Comparison of ENCODE assay signal across 10 cellular contexts in the genomic region with DNA sequence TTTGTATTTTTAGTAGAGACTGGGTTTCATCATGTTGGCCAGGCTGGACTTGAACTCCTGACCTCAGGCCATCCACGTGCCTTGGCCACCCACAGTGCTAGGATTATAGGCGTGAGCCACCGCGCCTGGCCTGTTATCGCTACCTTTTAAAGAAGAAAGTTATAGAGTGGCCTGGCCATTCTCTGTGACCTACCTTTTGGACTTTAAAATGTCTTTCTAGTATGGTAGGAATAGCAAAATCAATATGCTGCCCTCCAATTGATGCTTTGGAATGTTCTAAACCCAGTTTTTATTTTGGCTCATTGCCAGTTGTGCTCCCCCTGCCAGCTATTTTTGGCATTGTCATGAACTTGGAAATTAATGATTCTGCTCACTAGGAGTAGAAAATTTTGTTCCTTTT. TPM values are rescaled to one million over a fixed set of nuclear protein-coding genes. Genes with fewer than 3 reads are reported as not detected.
DNase-seq lines count a peak whose midpoint lies in the region; ATAC-seq and TF ChIP-seq lines count a peak whose summit lies in the region.
"Had no signal": no experiment of that assay in that cellular context is flagged by ENCODE, and none has a peak within 500 bp of the region (broad histone marks: within the 10 kb centered on the region; RNA-seq: fewer than 3 reads in every experiment).

No MANE protein-coding gene starts in this region.

- no peaks in the 10 kb centered on the region for H3K27me3 ChIP-seq in right lobe of liver
- H3K27me3 ChIP-seq: SJSA1 had no signal

- whole genome bisulfite sequencing in right lobe of liver (ENCODE audit: insufficient coverage, low coverage, low lambda C conversion rate, missing lambda C conversion rate) = 43% methylated on average over 5 of the region's 5 CpGs

- intact Hi-C loops in right lobe of liver (cut with DNase I) = no loop called here

- POLR2A ChIA-PET in HEK293 (lab: Yijun Ruan, JAX) = interaction anchor here (0.7 kb wide), 1 partner anchor 18 kb away, joined by 3 read pairs; no protein-coding TSS in a partner anchor

- in situ Hi-C loops in astrocyte of the cerebellum (cut with HindIII; ENCODE audit: low sequenced_read_pairs) = no loop called here

- H3K4me1 ChIP-seq in HEK293 (ENCODE audit: control insufficient read depth, insufficient read depth, low read length) (peaks cover 19% of the 10 kb centered on the region; the same call in 1 of the 2 replicates), right lobe of liver (peaks cover 0 to 38% (median 22%) of the 10 kb centered on the region in 4 donors)

- H3K27ac ChIP-seq in HEK293 (ENCODE audit: extremely low read depth, low read depth, low read length) (no peak overlapping the region), right lobe of liver (peak overlapping the region in 1 of 3 donors; percentile 16)
- H3K27ac ChIP-seq: SJSA1 had no signal

- no peak for TF ChIP-seq POLR2A in right lobe of liver (IDR thresholded peaks at IDR 0.05)

- H3K36me3 ChIP-seq in HEK293 (ENCODE audit: control insufficient read depth in 2 of 2, insufficient read depth in 1 of 2, low read length in 2 of 2) (peaks cover 1 to 7% of the 10 kb centered on the region in 2 experiments; a peak in 2 of 3 replicates), right lobe of liver (no peaks in the 10 kb centered on the region)

- peak; percentile 29 for TF ChIP-seq CTCF in AG09309 (IDR thresholded peaks at IDR 0.05; ENCODE audit: control insufficient read depth, insufficient read depth, low read depth, low read length, missing control alignments)
- 0 out of 2 replicates have a peak, but pooled peaks have one; percentile 8 for TF ChIP-seq CTCF in HEK293 (tag by site-specific recombination; IDR thresholded peaks at IDR 0.05)
- peak; percentile 43 for TF ChIP-seq CTCF in astrocyte of the cerebellum (IDR thresholded peaks at IDR 0.05; ENCODE audit: low read depth, low read length, missing control alignments)
- peak; percentile 18 to 58 (median 29) for TF ChIP-seq CTCF in right lobe of liver (IDR thresholded peaks at IDR 0.05)

- DNase-seq in AG09309 (ENCODE audit: low read depth) (no peak), astrocyte of the cerebellum (ENCODE audit: low read depth) (no peak), right lobe of liver (peak; percentile 29 to 72 (median 68)), NCI-H1092 (lab: John Stamatoyannopoulos, UW) (no peak), GF-D8 (lab: John Stamatoyannopoulos, UW) (no peak), HuH-7 (ENCODE audit: low spot score) (no peak)
- DNase-seq: stimulated activated CD4-positive, alpha-beta T cell treated with anti-CD3 and anti-CD28 coated beads, Interleukin-1b, Interleukin-23, amount 100 ng/mL, for 48 hours had no signal

- ATAC-seq in right lobe of liver = peak; percentile 46 to 75 (median 67)
- no peak for ATAC-seq in HG03175 (IDR thresholded peaks at IDR 0.05; ENCODE audit: unreplicated experiment)

- CTCF ChIA-PET in HEK293 (lab: Yijun Ruan, JAX) = interaction anchor here (0.7 to 1.4 kb wide), 7 partner anchors 10 to 877 kb away, joined by 3 to 5 read pairs (median 3); a partner anchor contains a TSS

- no peaks in the 10 kb centered on the region for H3K9me3 ChIP-seq in HEK293 (ENCODE audit: control insufficient read depth, insufficient read depth, low read depth, low read length)
- no peaks in the 10 kb centered on the region for H3K9me3 ChIP-seq in right lobe of liver
- H3K9me3 ChIP-seq: SJSA1 had no signal

- no peak overlapping the region for H3K4me3 ChIP-seq in AG09309 (ENCODE audit: control insufficient read depth, low read depth, low read length)
- H3K4me3 ChIP-seq in HEK293 (ENCODE audit: low read depth, low read length) = no peak overlapping the region
- H3K4me3 ChIP-seq in astrocyte of the cerebellum (ENCODE audit: low read depth, low read length) = no peak overlapping the region
- no peak overlapping the region for H3K4me3 ChIP-seq in right lobe of liver
- H3K4me3 ChIP-seq: SJSA1 had no signal

TF ChIP-seq in HEK293, 187 proteins besides CTCF, POLR2A, EP300 and RAD21 (continues in another document):
- TF ChIP-seq, protein P1, sequence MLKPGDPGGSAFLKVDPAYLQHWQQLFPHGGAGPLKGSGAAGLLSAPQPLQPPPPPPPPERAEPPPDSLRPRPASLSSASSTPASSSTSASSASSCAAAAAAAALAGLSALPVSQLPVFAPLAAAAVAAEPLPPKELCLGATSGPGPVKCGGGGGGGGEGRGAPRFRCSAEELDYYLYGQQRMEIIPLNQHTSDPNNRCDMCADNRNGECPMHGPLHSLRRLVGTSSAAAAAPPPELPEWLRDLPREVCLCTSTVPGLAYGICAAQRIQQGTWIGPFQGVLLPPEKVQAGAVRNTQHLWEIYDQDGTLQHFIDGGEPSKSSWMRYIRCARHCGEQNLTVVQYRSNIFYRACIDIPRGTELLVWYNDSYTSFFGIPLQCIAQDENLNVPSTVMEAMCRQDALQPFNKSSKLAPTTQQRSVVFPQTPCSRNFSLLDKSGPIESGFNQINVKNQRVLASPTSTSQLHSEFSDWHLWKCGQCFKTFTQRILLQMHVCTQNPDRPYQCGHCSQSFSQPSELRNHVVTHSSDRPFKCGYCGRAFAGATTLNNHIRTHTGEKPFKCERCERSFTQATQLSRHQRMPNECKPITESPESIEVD (tag by site-specific recombination; IDR thresholded peaks at IDR 0.05) = peak; percentile 46; the same call in 1 of the 2 replicates
- TF ChIP-seq, protein P2, sequence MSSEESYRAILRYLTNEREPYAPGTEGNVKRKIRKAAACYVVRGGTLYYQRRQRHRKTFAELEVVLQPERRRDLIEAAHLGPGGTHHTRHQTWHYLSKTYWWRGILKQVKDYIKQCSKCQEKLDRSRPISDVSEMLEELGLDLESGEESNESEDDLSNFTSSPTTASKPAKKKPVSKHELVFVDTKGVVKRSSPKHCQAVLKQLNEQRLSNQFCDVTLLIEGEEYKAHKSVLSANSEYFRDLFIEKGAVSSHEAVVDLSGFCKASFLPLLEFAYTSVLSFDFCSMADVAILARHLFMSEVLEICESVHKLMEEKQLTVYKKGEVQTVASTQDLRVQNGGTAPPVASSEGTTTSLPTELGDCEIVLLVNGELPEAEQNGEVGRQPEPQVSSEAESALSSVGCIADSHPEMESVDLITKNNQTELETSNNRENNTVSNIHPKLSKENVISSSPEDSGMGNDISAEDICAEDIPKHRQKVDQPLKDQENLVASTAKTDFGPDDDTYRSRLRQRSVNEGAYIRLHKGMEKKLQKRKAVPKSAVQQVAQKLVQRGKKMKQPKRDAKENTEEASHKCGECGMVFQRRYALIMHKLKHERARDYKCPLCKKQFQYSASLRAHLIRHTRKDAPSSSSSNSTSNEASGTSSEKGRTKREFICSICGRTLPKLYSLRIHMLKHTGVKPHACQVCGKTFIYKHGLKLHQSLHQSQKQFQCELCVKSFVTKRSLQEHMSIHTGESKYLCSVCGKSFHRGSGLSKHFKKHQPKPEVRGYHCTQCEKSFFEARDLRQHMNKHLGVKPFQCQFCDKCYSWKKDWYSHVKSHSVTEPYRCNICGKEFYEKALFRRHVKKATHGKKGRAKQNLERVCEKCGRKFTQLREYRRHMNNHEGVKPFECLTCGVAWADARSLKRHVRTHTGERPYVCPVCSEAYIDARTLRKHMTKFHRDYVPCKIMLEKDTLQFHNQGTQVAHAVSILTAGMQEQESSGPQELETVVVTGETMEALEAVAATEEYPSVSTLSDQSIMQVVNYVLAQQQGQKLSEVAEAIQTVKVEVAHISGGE (tag by site-specific recombination; conservative IDR thresholded peaks at IDR 0.05; ENCODE audit: low read depth) = no peak
- no peak for TF ChIP-seq GLIS2 (tag by site-specific recombination; IDR thresholded peaks at IDR 0.05)
- TF ChIP-seq ZNF416 (tag by site-specific recombination; IDR thresholded peaks at IDR 0.05) = no peak
- TF ChIP-seq, protein P3, sequence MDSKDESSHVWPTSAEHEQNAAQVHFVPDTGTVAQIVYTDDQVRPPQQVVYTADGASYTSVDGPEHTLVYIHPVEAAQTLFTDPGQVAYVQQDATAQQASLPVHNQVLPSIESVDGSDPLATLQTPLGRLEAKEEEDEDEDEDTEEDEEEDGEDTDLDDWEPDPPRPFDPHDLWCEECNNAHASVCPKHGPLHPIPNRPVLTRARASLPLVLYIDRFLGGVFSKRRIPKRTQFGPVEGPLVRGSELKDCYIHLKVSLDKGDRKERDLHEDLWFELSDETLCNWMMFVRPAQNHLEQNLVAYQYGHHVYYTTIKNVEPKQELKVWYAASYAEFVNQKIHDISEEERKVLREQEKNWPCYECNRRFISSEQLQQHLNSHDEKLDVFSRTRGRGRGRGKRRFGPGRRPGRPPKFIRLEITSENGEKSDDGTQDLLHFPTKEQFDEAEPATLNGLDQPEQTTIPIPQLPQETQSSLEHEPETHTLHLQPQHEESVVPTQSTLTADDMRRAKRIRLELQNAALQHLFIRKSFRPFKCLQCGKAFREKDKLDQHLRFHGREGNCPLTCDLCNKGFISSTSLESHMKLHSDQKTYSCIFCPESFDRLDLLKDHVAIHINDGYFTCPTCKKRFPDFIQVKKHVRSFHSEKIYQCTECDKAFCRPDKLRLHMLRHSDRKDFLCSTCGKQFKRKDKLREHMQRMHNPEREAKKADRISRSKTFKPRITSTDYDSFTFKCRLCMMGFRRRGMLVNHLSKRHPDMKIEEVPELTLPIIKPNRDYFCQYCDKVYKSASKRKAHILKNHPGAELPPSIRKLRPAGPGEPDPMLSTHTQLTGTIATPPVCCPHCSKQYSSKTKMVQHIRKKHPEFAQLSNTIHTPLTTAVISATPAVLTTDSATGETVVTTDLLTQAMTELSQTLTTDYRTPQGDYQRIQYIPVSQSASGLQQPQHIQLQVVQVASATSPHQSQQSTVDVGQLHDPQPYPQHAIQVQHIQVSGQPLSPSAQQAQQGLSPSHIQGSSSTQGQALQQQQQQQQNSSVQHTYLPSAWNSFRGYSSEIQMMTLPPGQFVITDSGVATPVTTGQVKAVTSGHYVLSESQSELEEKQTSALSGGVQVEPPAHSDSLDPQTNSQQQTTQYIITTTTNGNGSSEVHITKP (tag by site-specific recombination; IDR thresholded peaks at IDR 0.05) = peak; percentile 22; the same call in 1 of the 2 replicates
- no peak for TF ChIP-seq SP3 (tag by site-specific recombination; IDR thresholded peaks at IDR 0.05)
- TF ChIP-seq ZNF549 (tag by site-specific recombination; IDR thresholded peaks at IDR 0.05) = 0 out of 2 replicates have a peak, but pooled peaks have one; percentile 19
- no peak; the same call in 1 of the 2 replicates for TF ChIP-seq ZNF544 (tag by site-specific recombination; IDR thresholded peaks at IDR 0.05)
- no peak for TF ChIP-seq SETDB1 (IDR thresholded peaks at IDR 0.05; ENCODE audit: insufficient read length, low read length)

RNA-seq across cellular contexts. Expression of a gene that starts 19.9 kb away (rescaled TPM):
- total RNA-seq in right lobe of liver = 10 to 100 TPM; 19.0 to 29.6 (median 23.5) TPM

RNA-seq across cellular contexts. Expression of a gene that starts 30.3 kb away (rescaled TPM):
- total RNA-seq in right lobe of liver = 10 to 100 TPM in 1 of 6 experiments, 1 to 10 TPM in 5; 1.8 to 13.8 (median 6.6) TPM

RNA-seq across cellular contexts. Expression of a gene that starts 43.9 kb away (rescaled TPM):
- 1 to 10 TPM; 1.6 to 3.3 (median 1.9) TPM for total RNA-seq in right lobe of liver

RNA-seq across cellular contexts. Expression of a gene that starts 44.4 kb away (rescaled TPM):
- total RNA-seq in right lobe of liver = 1 to 10 TPM; 6.0 to 9.0 (median 7.0) TPM

Comparison
In these comparisons a context has a peak if more than half of its experiments do, and no peak if none do; other contexts are left out.
1. DNase-seq: peak in right lobe of liver (3 of 3); none in AG09309 (single experiment), astrocyte of the cerebellum (single experiment), NCI-H1092 (single experiment), GF-D8 (single experiment) and HuH-7 (single experiment).
2. Peak in every context shown above with its lines, with median percentiles within 50 percentile points of each other: CTCF ChIP-seq.